13 cellular contexts compared by ENCODE assay signal in the genomic region with DNA sequence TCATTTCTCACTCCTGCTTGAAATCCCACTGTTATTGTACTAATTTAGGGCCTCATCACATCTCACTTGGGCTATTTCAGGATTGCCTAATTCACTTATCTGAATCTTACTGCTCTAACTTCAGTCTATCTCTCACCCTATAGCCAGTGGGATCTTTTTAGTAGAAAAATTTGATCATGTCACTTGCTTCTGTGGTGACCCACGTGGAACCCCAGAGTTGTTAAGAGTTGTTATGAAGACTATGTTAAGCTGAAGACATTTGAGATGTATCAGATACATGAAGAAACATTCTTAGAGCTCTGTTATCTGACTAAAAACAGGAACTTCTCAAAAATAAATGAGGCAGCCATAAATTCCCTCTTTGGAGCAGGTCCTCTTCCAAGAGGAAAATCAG.
DNase-seq lines count a peak whose midpoint lies in the region; ATAC-seq lines count a peak whose summit lies in the region.
"Had no signal": no experiment of that assay in that cellular context is flagged by ENCODE, and none has a peak within 500 bp of the region (broad histone marks: within the 10 kb centered on the region; RNA-seq: fewer than 3 reads in every experiment).

No MANE protein-coding gene starts in this region.

- peak; percentile 43 for ATAC-seq in GM19351 (IDR thresholded peaks at IDR 0.05; ENCODE audit: unreplicated experiment)
- ATAC-seq in HG02678 (IDR thresholded peaks at IDR 0.05; ENCODE audit: unreplicated experiment): peak; percentile 31
- ATAC-seq in HG03432 (IDR thresholded peaks at IDR 0.05; ENCODE audit: unreplicated experiment): peak; percentile 37
- ATAC-seq: activated CD8-positive, alpha-beta T cell treated with anti-CD3 and anti-CD28 coated beads, Interleukin-2, amount 10 ng/mL, durations not matched to agents 7 days and 5 days; left cardiac atrium; stimulated activated naive CD8-positive, alpha-beta T cell treated with anti-CD3 and anti-CD28 coated beads, Interleukin-15, Interleukin-2, amounts not matched to agents 100 U/mL and 50 U/mL, for 24 hours had no signal

- no peak for DNase-seq in stimulated activated CD4-positive, alpha-beta T cell treated with anti-CD3 and anti-CD28 coated beads, Interleukin-1b, Interleukin-23, amount 100 ng/mL, for 48 hours
- DNase-seq in activated T-cell treated with anti-CD3 and anti-CD28 coated beads for 4 hours (no peak), DMS79 treated with DMSO at 0.1 percent for 48 hours (lab: John Stamatoyannopoulos, UW) (no peak), NCI-H1417 (lab: John Stamatoyannopoulos, UW) (no peak)
- DNase-seq: activated CD8-positive, alpha-beta T cell treated with anti-CD3 and anti-CD28 coated beads, Interleukin-2, amount 10 ng/mL, durations not matched to agents 7 days and 5 days; cortex of kidney; H7; left cardiac atrium; NCI-H524 treated with DMSO at 0.1 percent for 48 hours; stimulated activated naive CD8-positive, alpha-beta T cell treated with anti-CD3 and anti-CD28 coated beads, Interleukin-15, Interleukin-2, amounts not matched to agents 100 U/mL and 50 U/mL, for 24 hours had no signal
